Comparison of ENCODE assay signal across 5 cellular contexts in genomic region chr3:142051351-142051750, GRCh38.
"Had no signal": no experiment of that assay in that cellular context is flagged by ENCODE, and none has a peak within 500 bp of the region (broad histone marks: within the 10 kb centered on the region; RNA-seq: fewer than 3 reads in every experiment).

No MANE protein-coding gene starts in this region.

- DNase-seq: IMR-90, KBM-7, KG1 had no signal

- H3K4me3 ChIP-seq: K562 had no signal

- H3K27ac ChIP-seq: HL-60 had no signal
